1 cellular context compared by ENCODE assay signal in the genomic region with DNA sequence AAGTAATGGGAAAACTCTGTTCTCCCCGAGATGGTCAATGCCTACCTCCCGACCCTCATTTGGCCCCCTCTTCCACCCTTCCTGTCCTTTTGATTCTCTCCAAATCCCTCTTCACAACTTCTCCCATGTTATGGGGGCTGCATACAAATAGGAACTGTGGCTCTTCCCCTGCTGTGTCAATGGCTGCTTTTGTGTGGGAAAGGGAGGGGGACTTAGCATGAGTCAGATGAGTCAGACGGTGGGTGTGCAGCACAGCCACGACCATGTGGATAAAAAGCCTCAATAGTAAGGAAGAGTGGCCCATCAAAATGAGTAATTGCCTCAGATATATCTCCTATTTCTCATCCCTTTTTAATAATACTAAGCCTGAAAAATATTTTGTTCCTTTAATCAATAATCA.
TF ChIP-seq lines count a peak whose summit lies in the region.

No MANE protein-coding gene starts in this region.

TF ChIP-seq in K562, 482 proteins besides CTCF, POLR2A, EP300 and RAD21 (continued from another document):
- TF ChIP-seq ZBTB40 (IDR thresholded peaks at IDR 0.05) (no peak), ZBTB40 (CRISPR knock-in tag; IDR thresholded peaks at IDR 0.05) (no peak), IRF1 (CRISPR knock-in tag; IDR thresholded peaks at IDR 0.05; ENCODE audit: borderline replicate concordance) (no peak), MXI1 (IDR thresholded peaks at IDR 0.05; ENCODE audit: low read depth, low read length) (no peak), ZBTB11 (CRISPR knock-in tag; IDR thresholded peaks at IDR 0.05) (no peak), HMG20A (CRISPR knock-in tag; conservative IDR thresholded peaks at IDR 0.05) (no peak)
- TF ChIP-seq, protein P1, sequence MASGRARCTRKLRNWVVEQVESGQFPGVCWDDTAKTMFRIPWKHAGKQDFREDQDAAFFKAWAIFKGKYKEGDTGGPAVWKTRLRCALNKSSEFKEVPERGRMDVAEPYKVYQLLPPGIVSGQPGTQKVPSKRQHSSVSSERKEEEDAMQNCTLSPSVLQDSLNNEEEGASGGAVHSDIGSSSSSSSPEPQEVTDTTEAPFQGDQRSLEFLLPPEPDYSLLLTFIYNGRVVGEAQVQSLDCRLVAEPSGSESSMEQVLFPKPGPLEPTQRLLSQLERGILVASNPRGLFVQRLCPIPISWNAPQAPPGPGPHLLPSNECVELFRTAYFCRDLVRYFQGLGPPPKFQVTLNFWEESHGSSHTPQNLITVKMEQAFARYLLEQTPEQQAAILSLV (tag; IDR thresholded peaks at IDR 0.05) = no peak
TF ChIP-seq in K562: peak in this region for 0.
